8 cellular contexts compared by ENCODE assay signal in genomic region chr17:38871992-38872605, GRCh38. TPM values are rescaled to one million over a fixed set of nuclear protein-coding genes. Genes with fewer than 3 reads are reported as not detected.
DNase-seq lines count a peak whose midpoint lies in the region; ATAC-seq and TF ChIP-seq lines count a peak whose summit lies in the region.

No MANE protein-coding gene starts in this region.

- H3K4me3 Mint-ChIP-seq in activated T-cell treated with anti-CD3 and anti-CD28 coated beads, Interleukin-2, amount 50 U/mL, for 4 hours, result peak overlapping the region; percentile 94
- peak overlapping the region; percentile 96 for H3K4me3 Mint-ChIP-seq in type B pancreatic cell

- ATAC-seq in activated T-cell treated with anti-CD3 and anti-CD28 coated beads, Interleukin-2, amount 50 U/mL, for 4 hours, result no peak
- ATAC-seq in right lobe of liver, result no peak
- ATAC-seq in GM19467 (IDR thresholded peaks at IDR 0.05; ENCODE audit: unreplicated experiment), result no peak

- H3K27ac Mint-ChIP-seq in type B pancreatic cell, result peak overlapping the region; percentile 96

- no peaks in the 10 kb centered on the region for H3K27me3 Mint-ChIP-seq in activated T-cell treated with anti-CD3 and anti-CD28 coated beads, Interleukin-2, amount 50 U/mL, for 4 hours (ENCODE audit: low read depth)
- peaks cover 13% of the 10 kb centered on the region for H3K27me3 Mint-ChIP-seq in type B pancreatic cell

- H3K36me3 Mint-ChIP-seq in activated T-cell treated with anti-CD3 and anti-CD28 coated beads, Interleukin-2, amount 50 U/mL, for 4 hours (ENCODE audit: insufficient read depth), result no peaks in the 10 kb centered on the region
- H3K36me3 Mint-ChIP-seq in type B pancreatic cell, result peaks cover 3% of the 10 kb centered on the region

- peaks cover 0 to 43% (median 19%) of the 10 kb centered on the region in 4 donors for H3K4me1 ChIP-seq in right lobe of liver

- 21 to 26% (median 24%) methylated on average over 5 of the region's 5 CpGs for WGBS in adipose tissue, 3 donors
- WGBS in right lobe of liver (ENCODE audit: insufficient coverage, low coverage, low lambda C conversion rate, missing lambda C conversion rate), result 21% methylated on average over 2 of the region's 5 CpGs

- intact Hi-C loops in right lobe of liver (cut with DNase I), result loop anchor here in 1 of 2 donors (10.0 kb wide), 1 partner anchor 283 kb away; the partner anchor contains the start of gene PLXDC1

- H3K9me3 Mint-ChIP-seq in activated T-cell treated with anti-CD3 and anti-CD28 coated beads, Interleukin-2, amount 50 U/mL, for 4 hours, result no peaks in the 10 kb centered on the region
- no peaks in the 10 kb centered on the region for H3K9me3 Mint-ChIP-seq in type B pancreatic cell

- no peak for DNase-seq in activated T-cell treated with anti-CD3 and anti-CD28 coated beads, Interleukin-2, amount 50 U/mL, for 4 hours
- DNase-seq in activated T-cell treated with anti-CD3 and anti-CD28 coated beads, Interleukin-2, amount 50 U/mL, for 48 hours, result no peak
- DNase-seq in right lobe of liver, result peak in 2 of 3 donors; percentile 27 to 54
- no peak for DNase-seq in type B pancreatic cell (ENCODE audit: extremely low spot score, unreplicated experiment)
- no peak for DNase-seq in G401 (ENCODE audit: low spot score)
- DNase-seq in NCI-H446 treated with DMSO at 0.1 percent for 48 hours (lab: John Stamatoyannopoulos, UW), result no peak

- no peaks in the 10 kb centered on the region for H3K27me3 ChIP-seq in right lobe of liver

- TF ChIP-seq CTCF in right lobe of liver (IDR thresholded peaks at IDR 0.05) (no peak), type B pancreatic cell (conservative IDR thresholded peaks at IDR 0.05) (no peak)

- peaks cover 75% of the 10 kb centered on the region for H3K4me1 Mint-ChIP-seq in activated T-cell treated with anti-CD3 and anti-CD28 coated beads, Interleukin-2, amount 50 U/mL, for 4 hours (ENCODE audit: low read depth)
- peaks cover 47% of the 10 kb centered on the region for H3K4me1 Mint-ChIP-seq in type B pancreatic cell (ENCODE audit: unreplicated experiment)

- H3K4me3 ChIP-seq in right lobe of liver, result peak overlapping the region; percentile 79 to 99 (median 94)

- TF ChIP-seq POLR2A in right lobe of liver (IDR thresholded peaks at IDR 0.05), result no peak

- H3K36me3 ChIP-seq in right lobe of liver, result no peaks in the 10 kb centered on the region

- H3K9me3 ChIP-seq in right lobe of liver, result no peaks in the 10 kb centered on the region

- H3K27ac ChIP-seq in adipose tissue (ENCODE audit: low read depth, low read length) (peak overlapping the region; percentile 1), right lobe of liver (peak overlapping the region; percentile 58 to 96 (median 93))

- in situ Hi-C loops in G401 (cut with HindIII; ENCODE audit: low sequenced_read_pairs), result no loop called here

RNA-seq across cellular contexts. Expression of gene LASP1, which starts 2.2 kb away (rescaled TPM):
- 100 to 1,000 TPM in 1 of 3 donors, 10 to 100 TPM in 2; 74.7 to 109 (median 88.2) TPM for total RNA-seq in activated T-cell treated with anti-CD3 and anti-CD28 coated beads, Interleukin-2, amount 50 U/mL, for 4 hours
- 10 to 100 TPM; 49.1 to 90.6 (median 67.3) TPM for polyA plus RNA-seq in adipose tissue
- total RNA-seq in right lobe of liver, result 100 to 1,000 TPM in 2 of 6 experiments, 10 to 100 TPM in 4; 52.2 to 124 (median 84.8) TPM
- total RNA-seq in type B pancreatic cell (ENCODE audit: low replicate concordance), result 159 and 210 TPM in 2 replicates
- 136 and 141 TPM in 2 replicates for total RNA-seq in G401 (2014; rRNA removed; shearing (Covaris generic))

RNA-seq across cellular contexts. Expression of gene RPL23, which starts 18.6 kb away (rescaled TPM):
- 1,000 to 10,000 TPM; 2,350 to 2,556 (median 2,362) TPM for total RNA-seq in activated T-cell treated with anti-CD3 and anti-CD28 coated beads, Interleukin-2, amount 50 U/mL, for 4 hours
- polyA plus RNA-seq in adipose tissue, result 1,000 to 10,000 TPM; 1,758 to 5,491 (median 3,544) TPM
- total RNA-seq in right lobe of liver, result 100 to 1,000 TPM; 389 to 609 (median 436) TPM
- total RNA-seq in type B pancreatic cell (ENCODE audit: low replicate concordance), result 1,908 and 1,925 TPM in 2 replicates
- 1,883 and 2,158 TPM in 2 replicates for total RNA-seq in G401 (2014; rRNA removed; shearing (Covaris generic))

RNA-seq across cellular contexts. Expression of gene CWC25, which starts 47.0 kb away (rescaled TPM):
- 10 to 100 TPM; 32.7 to 36.5 (median 32.9) TPM for total RNA-seq in activated T-cell treated with anti-CD3 and anti-CD28 coated beads, Interleukin-2, amount 50 U/mL, for 4 hours
- 10 to 100 TPM in 2 of 3 donors, 1 to 10 TPM in 1; 9.6 to 19.8 (median 19.3) TPM for polyA plus RNA-seq in adipose tissue
- 10 to 100 TPM in 2 of 6 experiments, 1 to 10 TPM in 4; 6.8 to 13.1 (median 9.2) TPM for total RNA-seq in right lobe of liver
- 17.7 and 19.7 TPM in 2 replicates for total RNA-seq in type B pancreatic cell (ENCODE audit: low replicate concordance)
- total RNA-seq in G401 (2014; rRNA removed; shearing (Covaris generic)), result 11.2 and 19.9 TPM in 2 replicates

Comparison
In these comparisons a context has a peak if more than half of its experiments do, and no peak if none do; other contexts are left out.
1. DNase-seq: peak in right lobe of liver (2 of 3); none in activated T-cell treated with anti-CD3 and anti-CD28 coated beads, Interleukin-2, amount 50 U/mL, for 4 hours (single experiment), activated T-cell treated with anti-CD3 and anti-CD28 coated beads, Interleukin-2, amount 50 U/mL, for 48 hours (0 of 2), type B pancreatic cell (single experiment), G401 (single experiment) and NCI-H446 treated with DMSO at 0.1 percent for 48 hours (single experiment).